Comparison of ENCODE assay signal across 25 cellular contexts in genomic region chr10:37679465-37679864, GRCh38.
DNase-seq lines count a peak whose midpoint lies in the region; ATAC-seq, FAIRE-seq and TF ChIP-seq lines count a peak whose summit lies in the region.
"Had no signal": no experiment of that assay in that cellular context is flagged by ENCODE, and none has a peak within 500 bp of the region (broad histone marks: within the 10 kb centered on the region; RNA-seq: fewer than 3 reads in every experiment).

No MANE protein-coding gene starts in this region.

- no peaks in the 10 kb centered on the region for H3K27me3 Mint-ChIP-seq in chondrocyte (ENCODE audit: low read depth)
- peaks cover 9% of the 10 kb centered on the region for H3K27me3 Mint-ChIP-seq in glutamatergic neuron (ENCODE audit: unreplicated experiment)
- H3K27me3 Mint-ChIP-seq: CD4-positive, alpha-beta memory T cell; CD4-positive, CD25-positive, alpha-beta regulatory T cell; CD8-positive, alpha-beta memory T cell had no signal

- no peaks in the 10 kb centered on the region for H4K20me1 ChIP-seq in HepG2 (ENCODE audit: insufficient read depth, low read length)
- H4K20me1 ChIP-seq: BLaER1 had no signal

- no TSS peak for BruUV-seq in HepG2 (replicated peaks; lab: Mats Ljungman, UMichigan)

- peak; percentile 38 for ATAC-seq in HepG2
- no peak for ATAC-seq in right lobe of liver
- peak; percentile 13 for ATAC-seq in sciatic nerve
- ATAC-seq: A549 had no signal

- TF ChIP-seq POLR2A in HepG2 (IDR thresholded peaks at IDR 0.05; ENCODE audit: insufficient read depth in 1 of 2, low read depth in 2 of 2, low read length in 2 of 2): no peak
- no peak for TF ChIP-seq POLR2A in right lobe of liver (IDR thresholded peaks at IDR 0.05)

- CTCF ChIA-PET in HepG2 (lab: Yijun Ruan, JAX; ENCODE audit: low intra/inter-chr PET ratio, low total read pairs): no interaction called here

- no peak overlapping the region for H3K27ac Mint-ChIP-seq in chondrocyte (ENCODE audit: unreplicated experiment)
- no peak overlapping the region for H3K27ac Mint-ChIP-seq in glutamatergic neuron (ENCODE audit: unreplicated experiment)
- H3K27ac Mint-ChIP-seq: CD14-positive monocyte; CD4-positive, alpha-beta memory T cell; CD8-positive, alpha-beta memory T cell had no signal

- no peak overlapping the region for H2AFZ ChIP-seq in HepG2 (ENCODE audit: low read length)

- no peaks in the 10 kb centered on the region for H3K4me1 Mint-ChIP-seq in chondrocyte (ENCODE audit: low read depth)
- peaks cover 1% of the 10 kb centered on the region for H3K4me1 Mint-ChIP-seq in glutamatergic neuron (ENCODE audit: low read depth, unreplicated experiment)
- H3K4me1 Mint-ChIP-seq: CD14-positive monocyte; CD4-positive, alpha-beta memory T cell; CD4-positive, CD25-positive, alpha-beta regulatory T cell; CD8-positive, alpha-beta memory T cell had no signal

- intact Hi-C loops in HepG2 (cut with micrococcal nuclease; ENCODE audit: unreplicated experiment) (no loop called here), right lobe of liver (cut with DNase I) (no loop called here), sciatic nerve (cut with DNase I) (no loop called here)

- TF ChIP-seq CTCF in HepG2 (CRISPR knock-in tag; IDR thresholded peaks at IDR 0.05): no peak
- TF ChIP-seq CTCF in right lobe of liver (IDR thresholded peaks at IDR 0.05): no peak
- TF ChIP-seq CTCF in chondrocyte (IDR thresholded peaks at IDR 0.05): no peak
- TF ChIP-seq CTCF in GM10266 (IDR thresholded peaks at IDR 0.05; ENCODE audit: control insufficient read depth, insufficient read depth, low read depth, missing control alignments): no peak
- no peak for TF ChIP-seq CTCF in glutamatergic neuron (IDR thresholded peaks at IDR 0.05; ENCODE audit: partially characterized antibody, unreplicated experiment)

- H3K4me3 Mint-ChIP-seq in chondrocyte (ENCODE audit: unreplicated experiment) (no peak overlapping the region), glutamatergic neuron (ENCODE audit: unreplicated experiment) (no peak overlapping the region)
- H3K4me3 Mint-ChIP-seq: CD14-positive monocyte; CD4-positive, alpha-beta memory T cell; CD4-positive, CD25-positive, alpha-beta regulatory T cell; CD8-positive, alpha-beta memory T cell had no signal

- no peak overlapping the region for H3K4me2 ChIP-seq in HepG2 (ENCODE audit: low read depth, low read length)
- H3K4me2 ChIP-seq: A549, BLaER1 had no signal

- no peaks in the 10 kb centered on the region for H3K79me2 ChIP-seq in HepG2 (ENCODE audit: insufficient read depth, low read length)

- no peaks in the 10 kb centered on the region for H3K36me3 ChIP-seq in HepG2 (replicated peaks in 1 of 2; ENCODE audit: control insufficient read depth in 1 of 2, insufficient read depth in 2 of 2, low read length in 2 of 2)
- no peaks in the 10 kb centered on the region for H3K36me3 ChIP-seq in right lobe of liver
- H3K36me3 ChIP-seq: BE2C, BLaER1 had no signal

- in situ Hi-C loops in HepG2 (cut with HindIII; ENCODE audit: extremely low pct_ligation_motif_present, low pct_unique_long_range_greater_than_20kb): no loop called here

- H3K9me3 ChIP-seq in HepG2 (ENCODE audit: low read length) (no peaks in the 10 kb centered on the region), right lobe of liver (no peaks in the 10 kb centered on the region)
- H3K9me3 ChIP-seq: BE2C had no signal

- H3K9ac ChIP-seq in HepG2 (ENCODE audit: insufficient read depth, low read depth, low read length): no peak overlapping the region
- H3K9ac ChIP-seq: BLaER1 had no signal

- DNase-seq in HepG2 (ENCODE audit: low spot score) (no peak), right lobe of liver (no peak), chondrocyte (ENCODE audit: low spot score) (peak; percentile 75), sciatic nerve (ENCODE audit: low spot score) (no peak), GM10266 (ENCODE audit: extremely low spot score) (no peak), glutamatergic neuron (no peak)
- DNase-seq: BE2C; C1 segment of cervical spinal cord; CD4-positive, CD25-positive, alpha-beta regulatory T cell; CD8-positive, alpha-beta memory T cell; COR-L47; DMS 273 treated with DMSO at 0.1 percent for 48 hours; DMS153; DMS53; DMS79; DND-41; EL; GDM1 had no signal

- no peak for TF ChIP-seq RAD21 in HepG2 (CRISPR knock-in tag; IDR thresholded peaks at IDR 0.05)

- H3K27me3 ChIP-seq in HepG2 (ENCODE audit: control insufficient read depth in 1 of 2, insufficient read depth in 2 of 2, low read length in 2 of 2) (no peaks in the 10 kb centered on the region; a peak in 1 of 5 replicates), right lobe of liver (no peaks in the 10 kb centered on the region)
- H3K27me3 ChIP-seq: BE2C, BLaER1 had no signal

- POLR2A ChIA-PET in HepG2 (lab: Yijun Ruan, JAX): no interaction called here

- no peak overlapping the region for H3K4me3 ChIP-seq in HepG2 (replicated peaks in 1 of 3; ENCODE audit: insufficient read depth in 1 of 3, low read depth in 2 of 3, low read length in 3 of 3)
- H3K4me3 ChIP-seq in right lobe of liver: no peak overlapping the region
- H3K4me3 ChIP-seq: A549, BLaER1 had no signal

- H3K4me1 ChIP-seq in HepG2 (ENCODE audit: insufficient read depth, low read length) (no peaks in the 10 kb centered on the region), right lobe of liver (no peaks in the 10 kb centered on the region)
- H3K4me1 ChIP-seq: A549, BE2C, BLaER1 had no signal

- WGBS in HepG2 (ENCODE audit: low lambda C conversion rate): 0% methylated on average over 2 of the region's 8 CpGs
- WGBS in right lobe of liver (ENCODE audit: insufficient coverage, low coverage, low lambda C conversion rate, missing lambda C conversion rate): no CpG with 5 or more reads among the region's 8 CpGs

- TF ChIP-seq EP300 in HepG2 (IDR thresholded peaks at IDR 0.05; ENCODE audit: low read depth in 2 of 2, low read length in 2 of 2) (no peak), HepG2 (CRISPR knock-in tag; IDR thresholded peaks at IDR 0.05; ENCODE audit: borderline replicate concordance) (no peak)

- H3K9me3 Mint-ChIP-seq in chondrocyte (ENCODE audit: low read depth) (peaks cover 47% of the 10 kb centered on the region), glutamatergic neuron (ENCODE audit: unreplicated experiment) (peaks cover 13% of the 10 kb centered on the region)

- H3K27ac ChIP-seq in HepG2 (ENCODE audit: extremely low read length, insufficient read depth, low read length) (no peak overlapping the region), right lobe of liver (no peak overlapping the region)
- H3K27ac ChIP-seq: 22Rv1, A549, BLaER1 had no signal

- no peaks in the 10 kb centered on the region for H3K36me3 Mint-ChIP-seq in chondrocyte (ENCODE audit: low read depth)
- H3K36me3 Mint-ChIP-seq in glutamatergic neuron (ENCODE audit: unreplicated experiment): peaks cover 10% of the 10 kb centered on the region
- H3K36me3 Mint-ChIP-seq: CD14-positive monocyte; CD4-positive, alpha-beta memory T cell; CD4-positive, CD25-positive, alpha-beta regulatory T cell; CD8-positive, alpha-beta memory T cell had no signal

- FAIRE-seq in HepG2 (lab: Jason Lieb, UNC): no peak
- FAIRE-seq: A549, GM12891, GM19239 had no signal

TF ChIP-seq in HepG2, 621 proteins besides CTCF, POLR2A, EP300 and RAD21 (continues in another document):
- TF ChIP-seq SP5 (CRISPR knock-in tag; IDR thresholded peaks at IDR 0.05; ENCODE audit: borderline replicate concordance, low read depth) (no peak), ZNF639 (CRISPR knock-in tag; conservative IDR thresholded peaks at IDR 0.05) (no peak), HDAC2 (CRISPR knock-in tag; IDR thresholded peaks at IDR 0.05) (no peak), RFX5 (IDR thresholded peaks at IDR 0.05; ENCODE audit: low read depth, low read length) (no peak), SSRP1 (CRISPR knock-in tag; IDR thresholded peaks at IDR 0.05) (no peak)

Comparison
In these comparisons a context has a peak if more than half of its experiments do, and no peak if none do; other contexts are left out.
1. ATAC-seq: peak in HepG2 (single experiment) and sciatic nerve (single experiment); none in right lobe of liver (0 of 4).